In genomic region chr18:3720818-3721545, GRCh38 we compare ENCODE assay signal across 12 cellular contexts.
DNase-seq lines count a peak whose midpoint lies in the region; ATAC-seq and TF ChIP-seq lines count a peak whose summit lies in the region.
"Had no signal": no experiment of that assay in that cellular context is flagged by ENCODE, and none has a peak within 500 bp of the region (broad histone marks: within the 10 kb centered on the region; RNA-seq: fewer than 3 reads in every experiment).

No MANE protein-coding gene starts in this region.

- H3K36me3 ChIP-seq in esophagus muscularis mucosa: no peaks in the 10 kb centered on the region
- H3K36me3 ChIP-seq: thoracic aorta had no signal

- no peak for TF ChIP-seq EP300 in esophagus muscularis mucosa (IDR thresholded peaks at IDR 0.05)

- TF ChIP-seq POLR2A in esophagus muscularis mucosa (IDR thresholded peaks at IDR 0.05; ENCODE audit: low read depth): no peak

- H3K9me3 ChIP-seq in esophagus muscularis mucosa: no peaks in the 10 kb centered on the region
- H3K9me3 ChIP-seq: thoracic aorta had no signal

- no peak for TF ChIP-seq CTCF in esophagus muscularis mucosa (IDR thresholded peaks at IDR 0.05)

- no peaks in the 10 kb centered on the region for H3K27me3 ChIP-seq in esophagus muscularis mucosa

- intact Hi-C loops in esophagus muscularis mucosa (cut with DNase I): no loop called here

- no peak overlapping the region for H3K27ac ChIP-seq in esophagus muscularis mucosa (replicated peaks in 1 of 4)
- H3K27ac ChIP-seq: thoracic aorta had no signal

- DNase-seq in DMS53 (lab: John Stamatoyannopoulos, UW) (peak; percentile 98), MV-4-11 (lab: John Stamatoyannopoulos, UW) (peak; percentile 14), NCI-H82 treated with DMSO at 0.1 percent for 48 hours (lab: John Stamatoyannopoulos, UW; ENCODE audit: unreplicated experiment) (peak; percentile 55), kidney tubule cell (ENCODE audit: low spot score) (peak; percentile 8), amygdala (lab: John Stamatoyannopoulos, UW) (no peak), esophagus muscularis mucosa (ENCODE audit: extremely low spot score) (no peak)
- DNase-seq in central memory CD4-positive, alpha-beta T cell: no peak
- DNase-seq: CD4-positive, CD25-positive, alpha-beta regulatory T cell; naive thymus-derived CD4-positive, alpha-beta T cell; SHP77 had no signal

- WGBS in esophagus muscularis mucosa: 84% methylated on average over 4 of the region's 4 CpGs

- peaks cover 7 to 24% (median 22%) of the 10 kb centered on the region in 4 donors for H3K4me1 ChIP-seq in esophagus muscularis mucosa

- no peak for ATAC-seq in GM18907 (IDR thresholded peaks at IDR 0.05; ENCODE audit: unreplicated experiment)
- ATAC-seq: naive thymus-derived CD4-positive, alpha-beta T cell had no signal

- no peak overlapping the region for H3K4me3 ChIP-seq in esophagus muscularis mucosa
- H3K4me3 ChIP-seq: thoracic aorta had no signal

Comparison
In these comparisons a context has a peak if more than half of its experiments do, and no peak if none do; other contexts are left out.
1. DNase-seq: peak in DMS53 (single experiment), MV-4-11 (single experiment), NCI-H82 treated with DMSO at 0.1 percent for 48 hours (single experiment) and kidney tubule cell (single experiment); none in amygdala (0 of 56), esophagus muscularis mucosa (single experiment) and central memory CD4-positive, alpha-beta T cell (single experiment).